18 cellular contexts compared by ENCODE assay signal in the genomic region with DNA sequence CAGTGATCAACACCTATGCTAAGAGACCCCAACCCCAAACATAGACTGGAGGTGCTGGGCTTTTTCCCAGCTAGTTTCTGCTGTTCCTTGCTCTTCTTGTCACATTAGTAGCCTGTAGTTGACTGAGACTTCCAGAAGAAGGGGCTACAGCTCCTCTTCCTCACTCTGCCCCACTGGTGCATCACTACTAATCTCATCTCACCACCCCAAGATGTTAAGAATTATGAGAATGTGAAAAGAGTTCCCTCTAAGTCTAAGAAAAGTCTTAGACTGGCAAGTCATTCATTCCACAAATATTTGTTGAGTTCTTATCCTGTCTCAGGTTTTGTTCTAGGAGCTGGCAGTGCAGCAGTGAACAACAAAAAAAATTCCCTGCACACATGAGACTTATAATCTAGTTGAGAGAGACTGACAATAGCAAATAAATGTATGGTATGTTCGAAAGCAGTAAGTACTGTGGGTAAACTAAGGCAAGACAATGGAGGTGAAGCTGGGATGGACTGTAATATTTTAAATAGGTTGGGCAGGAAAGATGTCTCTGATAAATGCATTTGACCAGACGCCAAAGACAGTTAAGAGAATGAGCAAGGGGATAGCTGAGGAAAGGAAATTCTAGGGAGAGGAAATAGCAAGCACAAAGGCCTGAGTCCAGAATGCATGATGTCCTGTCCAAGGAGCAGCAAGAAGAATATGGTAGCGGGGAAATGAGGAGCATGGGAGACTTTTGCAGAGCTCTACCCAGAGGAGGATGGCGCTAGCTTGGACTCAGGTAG.
DNase-seq lines count a peak whose midpoint lies in the region; FAIRE-seq and TF ChIP-seq lines count a peak whose summit lies in the region.
"Had no signal": no experiment of that assay in that cellular context is flagged by ENCODE, and none has a peak within 500 bp of the region (broad histone marks: within the 10 kb centered on the region; RNA-seq: fewer than 3 reads in every experiment).

No MANE protein-coding gene starts in this region.

- H3K4me1 Mint-ChIP-seq in chondrocyte (ENCODE audit: low read depth) (peaks cover 4% of the 10 kb centered on the region), neural progenitor cell (peaks cover 30% of the 10 kb centered on the region)
- H3K4me1 Mint-ChIP-seq: stimulated activated naive CD8-positive, alpha-beta T cell treated with anti-CD3 and anti-CD28 coated beads, Interleukin-15, amount 100 ng/mL, for 72 hours had no signal

- H3K4me1 ChIP-seq in neural progenitor cell (no peaks in the 10 kb centered on the region), small intestine (ENCODE audit: control insufficient read depth in 2 of 2, insufficient read depth in 1 of 2, low read depth in 1 of 2, low read length in 1 of 2) (no peaks in the 10 kb centered on the region)
- H3K4me1 ChIP-seq: BLaER1 treated with 17β-estradiol and CSF1 and Interleukin-3, amounts not matched to agents 10 nM and 100 nM had no signal

- no peak overlapping the region for H3K4me2 ChIP-seq in neural progenitor cell
- H3K4me2 ChIP-seq: BLaER1 treated with 17β-estradiol and CSF1 and Interleukin-3, amounts not matched to agents 10 nM and 100 nM had no signal

- H3K27ac Mint-ChIP-seq in chondrocyte (ENCODE audit: unreplicated experiment) = no peak overlapping the region
- H3K27ac Mint-ChIP-seq in neural progenitor cell = no peak overlapping the region
- H3K27ac Mint-ChIP-seq: brain; effector memory CD8-positive, alpha-beta T cell; stimulated activated naive CD8-positive, alpha-beta T cell treated with anti-CD3 and anti-CD28 coated beads, Interleukin-15, amount 100 ng/mL, for 72 hours had no signal

- no peaks in the 10 kb centered on the region for H3K79me2 ChIP-seq in neural progenitor cell (ENCODE audit: low read depth)

- no peaks in the 10 kb centered on the region for H3K27me3 ChIP-seq in neural progenitor cell
- H3K27me3 ChIP-seq in small intestine (ENCODE audit: control insufficient read depth in 2 of 2, insufficient read depth in 2 of 2, low read length in 2 of 2) = no peaks in the 10 kb centered on the region
- H3K27me3 ChIP-seq: BLaER1 treated with 17β-estradiol and CSF1 and Interleukin-3, amounts not matched to agents 10 nM and 100 nM; SJCRH30; spleen had no signal

- TF ChIP-seq CTCF in chondrocyte (IDR thresholded peaks at IDR 0.05) (peak; percentile 74), neural progenitor cell (IDR thresholded peaks at IDR 0.05) (peak; percentile 12)

- DNase-seq in AG20443 (ENCODE audit: low spot score) = peak; percentile 67
- DNase-seq in chondrocyte (ENCODE audit: low spot score) = no peak
- no peak for DNase-seq in neural progenitor cell (ENCODE audit: low spot score)
- DNase-seq in activated CD4-positive, CD25-positive, alpha-beta regulatory T cell (lab: John Stamatoyannopoulos, UW) = no peak
- no peak for DNase-seq in occipital lobe (lab: John Stamatoyannopoulos, UW)
- DNase-seq in small intestine = no peak
- no peak for DNase-seq in NCI-H446 (lab: John Stamatoyannopoulos, UW)
- DNase-seq: activated gamma-delta T cell; DMS53; effector memory CD8-positive, alpha-beta T cell; nucleus accumbens; SJCRH30; spleen; stimulated activated naive CD8-positive, alpha-beta T cell treated with anti-CD3 and anti-CD28 coated beads, Interleukin-15, amount 100 ng/mL, for 72 hours had no signal

- H3K9me3 ChIP-seq in neural progenitor cell (ENCODE audit: low read depth) = no peaks in the 10 kb centered on the region
- no peaks in the 10 kb centered on the region for H3K9me3 ChIP-seq in small intestine (ENCODE audit: control insufficient read depth, low read depth)
- H3K9me3 ChIP-seq: spleen had no signal

- no peak overlapping the region for H3K9ac ChIP-seq in neural progenitor cell
- H3K9ac ChIP-seq: BLaER1 treated with 17β-estradiol and CSF1 and Interleukin-3, amounts not matched to agents 10 nM and 100 nM had no signal

- H4K20me1 ChIP-seq in neural progenitor cell (ENCODE audit: low read depth) = no peaks in the 10 kb centered on the region
- H4K20me1 ChIP-seq: BLaER1 treated with 17β-estradiol and CSF1 and Interleukin-3, amounts not matched to agents 10 nM and 100 nM had no signal

- H3K27ac ChIP-seq in neural progenitor cell (no peak overlapping the region), small intestine (ENCODE audit: low read depth in 1 of 2, low read length in 1 of 2) (no peak overlapping the region)
- H3K27ac ChIP-seq: BLaER1 treated with 17β-estradiol and CSF1 and Interleukin-3, amounts not matched to agents 10 nM and 100 nM; SJCRH30; spleen had no signal

- H3K4me3 Mint-ChIP-seq in chondrocyte (ENCODE audit: unreplicated experiment) (no peak overlapping the region), neural progenitor cell (no peak overlapping the region)
- H3K4me3 Mint-ChIP-seq: brain; effector memory CD8-positive, alpha-beta T cell; stimulated activated naive CD8-positive, alpha-beta T cell treated with anti-CD3 and anti-CD28 coated beads, Interleukin-15, amount 100 ng/mL, for 72 hours had no signal

- H3K27me3 Mint-ChIP-seq in chondrocyte (ENCODE audit: low read depth) = no peaks in the 10 kb centered on the region
- H3K27me3 Mint-ChIP-seq in neural progenitor cell (ENCODE audit: insufficient read depth, low read depth) = no peaks in the 10 kb centered on the region
- H3K27me3 Mint-ChIP-seq: brain; stimulated activated naive CD8-positive, alpha-beta T cell treated with anti-CD3 and anti-CD28 coated beads, Interleukin-15, amount 100 ng/mL, for 72 hours had no signal

- WGBS in small intestine, 3 donors = 67 to 89% (median 75%) methylated on average over 4 of the region's 4 CpGs

- no peak for FAIRE-seq in small intestine (lab: Jason Lieb, UNC)
- FAIRE-seq: GM12892 had no signal

- TF ChIP-seq EP300 in Ishikawa (IDR thresholded peaks at IDR 0.05; ENCODE audit: borderline replicate concordance) = no peak

- H3K4me3 ChIP-seq in neural progenitor cell (no peak overlapping the region), small intestine (ENCODE audit: low read depth in 1 of 2, low read length in 2 of 2) (no peak overlapping the region)
- H3K4me3 ChIP-seq: BLaER1 treated with 17β-estradiol and CSF1 and Interleukin-3, amounts not matched to agents 10 nM and 100 nM; SJCRH30; spleen had no signal

- H2AFZ ChIP-seq in neural progenitor cell (replicated peaks) = no peak overlapping the region

- no peaks in the 10 kb centered on the region for H3F3A ChIP-seq in neural progenitor cell (ENCODE audit: low read depth)

- 0 out of 2 replicates have a peak, but pooled peaks have one; percentile 4 for TF ChIP-seq RAD21 in Ishikawa (IDR thresholded peaks at IDR 0.05; ENCODE audit: low read depth)

- H3K36me3 ChIP-seq in neural progenitor cell = no peaks in the 10 kb centered on the region
- no peaks in the 10 kb centered on the region for H3K36me3 ChIP-seq in small intestine (ENCODE audit: control insufficient read depth in 2 of 2, insufficient read depth in 2 of 2, low read length in 2 of 2)
- H3K36me3 ChIP-seq: BLaER1 treated with 17β-estradiol and CSF1 and Interleukin-3, amounts not matched to agents 10 nM and 100 nM; SJCRH30; spleen had no signal

- H3K9me3 Mint-ChIP-seq in chondrocyte (ENCODE audit: low read depth) (no peaks in the 10 kb centered on the region), neural progenitor cell (peaks cover 2% of the 10 kb centered on the region)
- H3K9me3 Mint-ChIP-seq: effector memory CD8-positive, alpha-beta T cell had no signal

- no peaks in the 10 kb centered on the region for H3K36me3 Mint-ChIP-seq in chondrocyte (ENCODE audit: low read depth)
- H3K36me3 Mint-ChIP-seq in neural progenitor cell = no peaks in the 10 kb centered on the region
- H3K36me3 Mint-ChIP-seq: brain had no signal

TF ChIP-seq in Ishikawa, 13 proteins besides CTCF, POLR2A, EP300 and RAD21 (continues in another document):
- TF ChIP-seq, protein P1, sequence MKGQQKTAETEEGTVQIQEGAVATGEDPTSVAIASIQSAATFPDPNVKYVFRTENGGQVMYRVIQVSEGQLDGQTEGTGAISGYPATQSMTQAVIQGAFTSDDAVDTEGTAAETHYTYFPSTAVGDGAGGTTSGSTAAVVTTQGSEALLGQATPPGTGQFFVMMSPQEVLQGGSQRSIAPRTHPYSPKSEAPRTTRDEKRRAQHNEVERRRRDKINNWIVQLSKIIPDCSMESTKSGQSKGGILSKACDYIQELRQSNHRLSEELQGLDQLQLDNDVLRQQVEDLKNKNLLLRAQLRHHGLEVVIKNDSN (IDR thresholded peaks at IDR 0.05) = no peak
- TF ChIP-seq TEAD4 (IDR thresholded peaks at IDR 0.05) = no peak
- no peak for TF ChIP-seq CREB1 (IDR thresholded peaks at IDR 0.05; ENCODE audit: low read depth)
- TF ChIP-seq NFIC (IDR thresholded peaks at IDR 0.05) = no peak
- no peak for TF ChIP-seq CEBPB (IDR thresholded peaks at IDR 0.05)
- no peak for TF ChIP-seq ZBTB7A (IDR thresholded peaks at IDR 0.05; ENCODE audit: low read depth)
- no peak for TF ChIP-seq YY1 (IDR thresholded peaks at IDR 0.05; ENCODE audit: low read depth)
- TF ChIP-seq FOXM1 (IDR thresholded peaks at IDR 0.05; ENCODE audit: borderline replicate concordance, low read depth) = no peak
- TF ChIP-seq, protein P2, sequence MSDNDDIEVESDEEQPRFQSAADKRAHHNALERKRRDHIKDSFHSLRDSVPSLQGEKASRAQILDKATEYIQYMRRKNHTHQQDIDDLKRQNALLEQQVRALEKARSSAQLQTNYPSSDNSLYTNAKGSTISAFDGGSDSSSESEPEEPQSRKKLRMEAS (IDR thresholded peaks at IDR 0.05) = no peak
- no peak for TF ChIP-seq TAF1 (IDR thresholded peaks at IDR 0.05; ENCODE audit: low read depth)
- no peak for TF ChIP-seq TCF12 (IDR thresholded peaks at IDR 0.05; ENCODE audit: low read depth)
